In the genomic region with DNA sequence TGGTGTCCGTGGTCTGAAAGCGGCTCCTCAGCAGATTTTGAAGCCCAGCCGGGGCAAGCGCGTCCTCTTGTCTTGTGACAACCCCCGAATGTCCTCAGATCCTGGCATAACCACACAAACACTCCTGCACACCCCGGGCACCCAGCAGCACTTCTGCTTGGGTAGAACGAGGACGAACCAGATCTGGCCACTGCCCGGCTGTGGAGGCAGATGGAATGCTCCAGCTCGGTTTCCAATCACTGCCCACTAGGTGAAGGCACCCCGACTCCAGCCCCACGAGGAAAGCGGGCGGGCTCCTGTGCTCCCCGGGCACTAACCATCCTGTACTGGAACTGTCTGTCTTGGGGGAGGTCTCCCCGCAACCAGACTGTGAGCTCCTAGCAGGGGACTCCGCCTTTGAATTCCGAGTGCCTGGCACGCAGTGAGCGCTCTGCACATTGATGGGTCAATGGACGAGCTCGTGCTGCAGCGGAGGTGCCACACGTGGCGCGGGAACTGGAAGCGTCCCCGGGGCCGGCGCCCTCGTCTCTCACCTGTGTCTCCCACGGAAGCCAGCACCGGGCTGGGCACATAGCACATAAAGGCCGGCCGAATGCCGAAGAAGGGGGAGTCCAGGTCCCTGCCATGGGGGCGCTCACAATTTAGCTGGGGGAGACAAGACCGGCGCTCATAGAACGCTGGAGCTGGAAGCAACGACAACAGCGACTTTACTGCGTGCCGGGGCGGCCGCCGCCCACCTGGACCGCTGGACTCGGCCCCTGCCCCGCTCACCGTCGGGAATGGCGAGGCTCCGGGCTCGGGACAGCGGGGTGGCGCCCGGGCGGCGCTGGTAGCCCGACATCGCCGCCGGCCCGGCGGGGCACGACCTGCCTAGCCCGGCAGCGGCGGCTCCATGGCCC, we compare ENCODE assay signal across 8 cellular contexts. TPM values are rescaled to one million over a fixed set of nuclear protein-coding genes. Genes with fewer than 3 reads are reported as not detected.
DNase-seq lines count a peak whose midpoint lies in the region; ATAC-seq, FAIRE-seq and TF ChIP-seq lines count a peak whose summit lies in the region.

No MANE protein-coding gene starts in this region.

- H2BK12ac ChIP-seq in H1 (ENCODE audit: low read depth, low read length): no peak overlapping the region

- TF ChIP-seq RAD21 in Ishikawa (IDR thresholded peaks at IDR 0.05; ENCODE audit: low read depth) (no peak), H1 (IDR thresholded peaks at IDR 0.05 in 1 of 2, conservative IDR thresholded peaks at IDR 0.05 in 1 of 2; ENCODE audit: low read depth in 2 of 2, low read length in 2 of 2) (no peak)

- no peak for FAIRE-seq in H1 (lab: Jason Lieb, UNC)

- peak overlapping the region; percentile 71 for H3K27ac ChIP-seq in H1 (ENCODE audit: low read depth, low read length)

- H3K9me3 ChIP-seq in H1 (ENCODE audit: insufficient read depth in 2 of 2, low read depth in 1 of 2, low read length in 1 of 2): no peaks in the 10 kb centered on the region

- 22% methylated on average over 52 of the region's 71 CpGs; no CpG with 5 or more reads in 1 of the 2 experiments for WGBS in H1 (ENCODE audit: extremely low coverage in 1 of 2, insufficient coverage in 1 of 2, insufficient read length in 1 of 2, insufficient replicate concordance in 2 of 2, low coverage in 1 of 2, low lambda C conversion rate in 2 of 2, missing lambda C conversion rate in 1 of 2), 2 experiments

- no peak overlapping the region for H3K14ac ChIP-seq in H1 (ENCODE audit: insufficient read length)

- no peak overlapping the region for H2BK20ac ChIP-seq in H1 (ENCODE audit: low read length)

- no peak overlapping the region for H3K23ac ChIP-seq in H1 (ENCODE audit: insufficient read length)

- H3K4me1 ChIP-seq in H1 (replicated peaks in 1 of 4; ENCODE audit: control insufficient read depth in 3 of 4, insufficient read depth in 4 of 4, low read length in 3 of 4): peaks cover 0 to 3% (median 3%) of the 10 kb centered on the region in 4 experiments; a peak in 4 of 7 replicates

- 0 out of 2 replicates have a peak overlapping the region, but pooled peaks have one; percentile 32 for H3K18ac ChIP-seq in H1 (ENCODE audit: extremely low read depth, low read length)

- H3K4me2 ChIP-seq in H1 (ENCODE audit: insufficient read depth in 1 of 2, low read depth in 2 of 2, low read length in 2 of 2): peak overlapping the region; percentile 68 to 94

- H4K91ac ChIP-seq in H1 (replicated peaks; ENCODE audit: insufficient read length, low read length): peak overlapping the region; percentile 65

- H3K4me3 Mint-ChIP-seq in mesothelial cell of epicardium: peak overlapping the region; percentile 87

- peaks cover 21 to 50% (median 41%) of the 10 kb centered on the region in 4 experiments for H3K36me3 ChIP-seq in H1 (ENCODE audit: control insufficient read depth in 2 of 4, insufficient read depth in 4 of 4, low read length in 3 of 4)

- no peak overlapping the region for H2BK15ac ChIP-seq in H1 (ENCODE audit: low read length)

- H3K4ac ChIP-seq in H1 (replicated peaks; ENCODE audit: insufficient read length, low read depth, low read length): peak overlapping the region; percentile 33

- peak overlapping the region; percentile 75 to 93 (median 90) for H3K4me3 ChIP-seq in H1 (ENCODE audit: extremely low read depth in 1 of 4, insufficient read depth in 2 of 4, low read depth in 3 of 4, low read length in 4 of 4)

- peak overlapping the region; percentile 68 to 85 (median 80) for H3K9ac ChIP-seq in H1 (replicated peaks in 1 of 4; ENCODE audit: extremely low read depth in 1 of 4, low read depth in 3 of 4, low read length in 3 of 4)

- H3K27me3 ChIP-seq in H1 (replicated peaks in 1 of 4; ENCODE audit: control insufficient read depth in 3 of 4, extremely low read depth in 1 of 4, insufficient read depth in 3 of 4, low read length in 3 of 4): no peaks in the 10 kb centered on the region

- peak overlapping the region; percentile 97 for H3K27ac Mint-ChIP-seq in mesothelial cell of epicardium

- peaks cover 20% of the 10 kb centered on the region for H3K79me1 ChIP-seq in H1 (ENCODE audit: low read depth, low read length)

- ATAC-seq in GM21447 (IDR thresholded peaks at IDR 0.05; ENCODE audit: unreplicated experiment): peak; percentile 23

- H4K8ac ChIP-seq in H1 (ENCODE audit: extremely low read depth, insufficient read depth, low read length): peak overlapping the region; percentile 81

- H2BK120ac ChIP-seq in H1 (replicated peaks; ENCODE audit: low read depth, low read length): no peak overlapping the region

- H3K4me1 Mint-ChIP-seq in mesothelial cell of epicardium: peaks cover 30% of the 10 kb centered on the region

- peak overlapping the region; percentile 71; the same call in 1 of the 2 replicates for H2BK5ac ChIP-seq in H1 (ENCODE audit: low read depth, low read length)

- no peak for TF ChIP-seq EP300 in Ishikawa (IDR thresholded peaks at IDR 0.05; ENCODE audit: borderline replicate concordance)
- TF ChIP-seq EP300 in H1 (IDR thresholded peaks at IDR 0.05; ENCODE audit: borderline replicate concordance in 1 of 2, low read depth in 2 of 2, low read length in 2 of 2): no peak

- CTCF ChIA-PET in H1 (lab: Charles Lee; ENCODE audit: partially characterized antibody): interaction anchor here (0.7 to 2.0 kb wide), 10 partner anchors 9 to 220 kb away, joined by 3 to 10 read pairs (median 3); partner anchors contain the start of gene DNLZ

- peaks cover 11 to 53% of the 10 kb centered on the region in 2 experiments for H3K79me2 ChIP-seq in H1 (ENCODE audit: control insufficient read depth in 1 of 2, insufficient read depth in 2 of 2, low read length in 2 of 2)

- TF ChIP-seq CTCF in H1 (IDR thresholded peaks at IDR 0.05; ENCODE audit: control extremely low read depth in 1 of 3, insufficient read depth in 1 of 3, low read depth in 1 of 3, low read length in 3 of 3): no peak
- no peak for TF ChIP-seq CTCF in mesothelial cell of epicardium (IDR thresholded peaks at IDR 0.05; ENCODE audit: unreplicated experiment)

- no peaks in the 10 kb centered on the region for H3K27me3 Mint-ChIP-seq in mesothelial cell of epicardium (ENCODE audit: low read depth)

- peaks cover 9% of the 10 kb centered on the region for H3K23me2 ChIP-seq in H1 (ENCODE audit: low read depth, low read length)

- no peak overlapping the region for H2AFZ ChIP-seq in H1 (ENCODE audit: low read length)

- peaks cover 13 to 17% of the 10 kb centered on the region in 2 experiments for H4K20me1 ChIP-seq in H1 (replicated peaks in 1 of 2; ENCODE audit: control insufficient read depth in 1 of 2, insufficient read depth in 2 of 2, low read length in 2 of 2)

- peak overlapping the region; percentile 80 for H3K56ac ChIP-seq in H1 (replicated peaks; ENCODE audit: insufficient read length, low read depth, low read length)

- peak; percentile 58 for DNase-seq in EH (ENCODE audit: low read depth)
- peak; percentile 37 to 49 for DNase-seq in activated CD4-positive, alpha-beta T cell treated with anti-CD3 and anti-CD28 coated beads for 4 hours
- DNase-seq in H1 (ENCODE audit: low read depth in 1 of 2, low spot score in 2 of 2): peak in 1 of 2 experiments; percentile 60
- peak in 1 of 2 experiments; percentile 55 for DNase-seq in mesothelial cell of epicardium (ENCODE audit: low spot score in 2 of 2, unreplicated experiment in 2 of 2)
- peak; percentile 17 for DNase-seq in superior temporal gyrus (ENCODE audit: extremely low spot score)
- no peak for DNase-seq in NCI-H1694 (lab: John Stamatoyannopoulos, UW)

- H4K5ac ChIP-seq in H1 (ENCODE audit: insufficient read length, low read depth, low read length): no peak overlapping the region

- peaks cover 34% of the 10 kb centered on the region for H3K36me3 Mint-ChIP-seq in mesothelial cell of epicardium

- H2AK5ac ChIP-seq in H1 (ENCODE audit: low read depth, low read length): no peak overlapping the region

- TF ChIP-seq POLR2A in H1 (IDR thresholded peaks at IDR 0.05; ENCODE audit: control extremely low read depth in 1 of 2, low read depth in 2 of 2, low read length in 2 of 2): no peak

- no peaks in the 10 kb centered on the region for H3K9me3 Mint-ChIP-seq in mesothelial cell of epicardium

- POLR2A ChIA-PET in H1 (lab: Charles Lee; ENCODE audit: partially characterized antibody): interaction anchor here (0.7 to 8.0 kb wide), 28 partner anchors 8 to 219 kb away, joined by 3 to 123 read pairs (median 4); partner anchors contain the start of genes CARD9, DNLZ and SNAPC4

RNA-seq across cellular contexts. Expression of gene ENTR1, which starts 0.6 kb away (rescaled TPM):
- 102 and 110 TPM in 2 replicates for total RNA-seq in H1 (2021; fragmentation: NEBNext Ultra II Directional; extraction: Animal tissue kit (Norgen Biotek cat#: 25700))
- 65.2 and 80.3 TPM in 2 replicates for polyA plus RNA-seq in H1 (2011; rRNA removed)
- 77.5 TPM for polyA plus RNA-seq in H1 (2011; cell fraction: cytosol; rRNA removed)
- polyA plus RNA-seq in H1 (2011; cell fraction: nucleus; rRNA removed): 237 TPM
- polyA plus RNA-seq in H1 (2012, experiment 1 of 2): 82.6 to 103 TPM (median 92.1 TPM) in 4 replicates
- polyA plus RNA-seq in H1 (2012, experiment 2 of 2): 74.3 TPM
- 89.2 TPM for polyA plus RNA-seq in H1 (2013, experiment 1 of 2)
- 84.8 TPM for polyA plus RNA-seq in H1 (2013, experiment 2 of 2)
- 30.7 and 44.1 TPM in 2 replicates for polyA minus RNA-seq in H1 (2011; rRNA and poly(A)+ RNA removed)
- 46.9 TPM for polyA minus RNA-seq in H1 (2011; cell fraction: cytosol; rRNA and poly(A)+ RNA removed)
- 59.4 TPM for polyA minus RNA-seq in H1 (2011; cell fraction: nucleus; rRNA and poly(A)+ RNA removed)
- total RNA-seq in mesothelial cell of epicardium: 67.3 to 72.1 TPM (median 71.9 TPM) in 3 replicates

RNA-seq across cellular contexts. Expression of gene PMPCA, which starts 0.7 kb away (rescaled TPM):
- total RNA-seq in H1 (2021; fragmentation: NEBNext Ultra II Directional; extraction: Animal tissue kit (Norgen Biotek cat#: 25700)): 88.2 and 89.2 TPM in 2 replicates
- polyA plus RNA-seq in H1 (2011; rRNA removed): 60.0 and 78.1 TPM in 2 replicates
- polyA plus RNA-seq in H1 (2011; cell fraction: cytosol; rRNA removed): 75.6 TPM
- 166 TPM for polyA plus RNA-seq in H1 (2011; cell fraction: nucleus; rRNA removed)
- polyA plus RNA-seq in H1 (2012, experiment 1 of 2): 66.9 to 110 TPM (median 91.3 TPM) in 4 replicates
- polyA plus RNA-seq in H1 (2012, experiment 2 of 2): 120 TPM
- polyA plus RNA-seq in H1 (2013, experiment 1 of 2): 61.4 TPM
- polyA plus RNA-seq in H1 (2013, experiment 2 of 2): 54.4 TPM
- 41.6 and 48.9 TPM in 2 replicates for polyA minus RNA-seq in H1 (2011; rRNA and poly(A)+ RNA removed)
- polyA minus RNA-seq in H1 (2011; cell fraction: cytosol; rRNA and poly(A)+ RNA removed): 27.4 TPM
- polyA minus RNA-seq in H1 (2011; cell fraction: nucleus; rRNA and poly(A)+ RNA removed): 40.3 TPM
- 72.2 to 74.6 TPM (median 72.7 TPM) in 3 replicates for total RNA-seq in mesothelial cell of epicardium

RNA-seq across cellular contexts. Expression of gene SNAPC4, which starts 9.8 kb away (rescaled TPM):
- total RNA-seq in H1 (2021; fragmentation: NEBNext Ultra II Directional; extraction: Animal tissue kit (Norgen Biotek cat#: 25700)): 15.1 and 18.1 TPM in 2 replicates
- polyA plus RNA-seq in H1 (2011; rRNA removed): 6.9 and 10.0 TPM in 2 replicates
- polyA plus RNA-seq in H1 (2011; cell fraction: cytosol; rRNA removed): 8.1 TPM
- 36.1 TPM for polyA plus RNA-seq in H1 (2011; cell fraction: nucleus; rRNA removed)
- polyA plus RNA-seq in H1 (2012, experiment 1 of 2): 9.7 to 16.5 TPM (median 15.3 TPM) in 4 replicates
- 9.6 TPM for polyA plus RNA-seq in H1 (2012, experiment 2 of 2)
- 10.1 TPM for polyA plus RNA-seq in H1 (2013, experiment 1 of 2)
- polyA plus RNA-seq in H1 (2013, experiment 2 of 2): 9.2 TPM
- polyA minus RNA-seq in H1 (2011; rRNA and poly(A)+ RNA removed): 4.4 and 4.5 TPM in 2 replicates
- 4.9 TPM for polyA minus RNA-seq in H1 (2011; cell fraction: cytosol; rRNA and poly(A)+ RNA removed)
- polyA minus RNA-seq in H1 (2011; cell fraction: nucleus; rRNA and poly(A)+ RNA removed): 8.9 TPM
- 18.2 to 19.3 TPM (median 18.2 TPM) in 3 replicates for total RNA-seq in mesothelial cell of epicardium

RNA-seq across cellular contexts. Expression of gene INPP5E, which starts 29.8 kb away (rescaled TPM):
- 11.3 and 11.5 TPM in 2 replicates for total RNA-seq in H1 (2021; fragmentation: NEBNext Ultra II Directional; extraction: Animal tissue kit (Norgen Biotek cat#: 25700))
- polyA plus RNA-seq in H1 (2011; rRNA removed): 8.7 and 14.3 TPM in 2 replicates
- polyA plus RNA-seq in H1 (2011; cell fraction: cytosol; rRNA removed): 9.6 TPM
- 42.3 TPM for polyA plus RNA-seq in H1 (2011; cell fraction: nucleus; rRNA removed)
- 6.3 to 11.1 TPM (median 9.2 TPM) in 4 replicates for polyA plus RNA-seq in H1 (2012, experiment 1 of 2)
- polyA plus RNA-seq in H1 (2012, experiment 2 of 2): 5.9 TPM
- 7.4 TPM for polyA plus RNA-seq in H1 (2013, experiment 1 of 2)
- 7.1 TPM for polyA plus RNA-seq in H1 (2013, experiment 2 of 2)
- 3.2 and 4.8 TPM in 2 replicates for polyA minus RNA-seq in H1 (2011; rRNA and poly(A)+ RNA removed)
- polyA minus RNA-seq in H1 (2011; cell fraction: cytosol; rRNA and poly(A)+ RNA removed): 5.7 TPM
- 11.1 TPM for polyA minus RNA-seq in H1 (2011; cell fraction: nucleus; rRNA and poly(A)+ RNA removed)
- 22.1 to 24.6 TPM (median 23.3 TPM) in 3 replicates for total RNA-seq in mesothelial cell of epicardium

RNA-seq across cellular contexts. Expression of gene CARD9, which starts 36.3 kb away (rescaled TPM):
- 0.88 and 1.1 TPM in 2 replicates for total RNA-seq in H1 (2021; fragmentation: NEBNext Ultra II Directional; extraction: Animal tissue kit (Norgen Biotek cat#: 25700))
- 0.13 and 0.15 TPM in 2 replicates for polyA plus RNA-seq in H1 (2011; rRNA removed)
- 0.26 TPM for polyA plus RNA-seq in H1 (2011; cell fraction: cytosol; rRNA removed)
- 1.7 TPM for polyA plus RNA-seq in H1 (2011; cell fraction: nucleus; rRNA removed)
- 0.57 to 0.92 TPM (median 0.67 TPM) in 4 replicates for polyA plus RNA-seq in H1 (2012, experiment 1 of 2)
- polyA plus RNA-seq in H1 (2012, experiment 2 of 2): 0.22 TPM
- 0.10 TPM for polyA plus RNA-seq in H1 (2013, experiment 1 of 2)
- 0.17 TPM for polyA plus RNA-seq in H1 (2013, experiment 2 of 2)
- 0.07 TPM in 1 of 2 replicates, not detected in the other for polyA minus RNA-seq in H1 (2011; rRNA and poly(A)+ RNA removed)
- not detected for polyA minus RNA-seq in H1 (2011; cell fraction: cytosol; rRNA and poly(A)+ RNA removed)
- 0.90 TPM for polyA minus RNA-seq in H1 (2011; cell fraction: nucleus; rRNA and poly(A)+ RNA removed)
- 3.6 to 4.9 TPM (median 4.0 TPM) in 3 replicates for total RNA-seq in mesothelial cell of epicardium
